Comparison of ENCODE assay signal across 9 cellular contexts in genomic region chr12:96063046-96063445, GRCh38. TPM values are rescaled to one million over a fixed set of nuclear protein-coding genes. Genes with fewer than 3 reads are reported as not detected.
DNase-seq lines count a peak whose midpoint lies in the region; ATAC-seq and TF ChIP-seq lines count a peak whose summit lies in the region.
"Had no signal": no experiment of that assay in that cellular context is flagged by ENCODE, and none has a peak within 500 bp of the region (broad histone marks: within the 10 kb centered on the region; RNA-seq: fewer than 3 reads in every experiment).

No MANE protein-coding gene starts in this region.

- H3K27ac ChIP-seq in 22Rv1, result no peak overlapping the region
- H3K27ac ChIP-seq in CD4-positive, alpha-beta T cell (ENCODE audit: low read depth, low read length), result no peak overlapping the region

- H3K27me3 Mint-ChIP-seq in CD4-positive, alpha-beta T cell, result no peaks in the 10 kb centered on the region
- H3K27me3 Mint-ChIP-seq in chondrocyte (ENCODE audit: low read depth), result no peaks in the 10 kb centered on the region

- no peak for DNase-seq in CD4-positive, alpha-beta T cell
- DNase-seq in NAMALWA (ENCODE audit: low spot score) (peak; percentile 46), chondrocyte (ENCODE audit: low spot score) (no peak), occipital lobe (lab: John Stamatoyannopoulos, UW) (no peak), LoVo (ENCODE audit: low spot score) (no peak)

- H3K27ac Mint-ChIP-seq in CD4-positive, alpha-beta T cell, result no peak overlapping the region
- H3K27ac Mint-ChIP-seq in chondrocyte (ENCODE audit: unreplicated experiment), result no peak overlapping the region

- no peaks in the 10 kb centered on the region for H3K27me3 ChIP-seq in CD4-positive, alpha-beta T cell (ENCODE audit: control insufficient read depth, insufficient read depth, low read length)

- CTCF ChIA-PET in CD4-positive, alpha-beta T cell (lab: Charles Lee), result interaction anchor here (5.7 kb wide), 1 partner anchor 152 kb away, joined by 29 read pairs; no protein-coding TSS in a partner anchor

- peaks cover 27% of the 10 kb centered on the region for H3K4me1 Mint-ChIP-seq in CD4-positive, alpha-beta T cell (ENCODE audit: low read depth)
- H3K4me1 Mint-ChIP-seq in chondrocyte (ENCODE audit: low read depth), result peaks cover 5% of the 10 kb centered on the region
- H3K4me1 Mint-ChIP-seq: brain had no signal

- TF ChIP-seq CTCF in 22Rv1 (IDR thresholded peaks at IDR 0.05) (peak; percentile 19), chondrocyte (IDR thresholded peaks at IDR 0.05) (peak; percentile 69)
- TF ChIP-seq CTCF in CD4-positive, alpha-beta T cell (IDR thresholded peaks at IDR 0.05), result peak; percentile 39

- H3K9me3 Mint-ChIP-seq in CD4-positive, alpha-beta T cell, result no peaks in the 10 kb centered on the region
- H3K9me3 Mint-ChIP-seq in chondrocyte (ENCODE audit: low read depth), result no peaks in the 10 kb centered on the region
- H3K9me3 Mint-ChIP-seq: brain had no signal

- no peak overlapping the region for H3K4me3 Mint-ChIP-seq in CD4-positive, alpha-beta T cell
- H3K4me3 Mint-ChIP-seq in chondrocyte (ENCODE audit: unreplicated experiment), result no peak overlapping the region
- H3K4me3 Mint-ChIP-seq: brain had no signal

- H3K36me3 Mint-ChIP-seq in CD4-positive, alpha-beta T cell (ENCODE audit: low read depth), result no peaks in the 10 kb centered on the region
- H3K36me3 Mint-ChIP-seq in chondrocyte (ENCODE audit: low read depth), result no peaks in the 10 kb centered on the region
- H3K36me3 Mint-ChIP-seq: brain had no signal

- POLR2A ChIA-PET in CD4-positive, alpha-beta T cell (lab: Charles Lee), result no interaction called here

- intact Hi-C loops in CD4-positive, alpha-beta T cell (cut with DNase I, micrococcal nuclease), result loop anchor here (5.0 to 10.0 kb wide), 2 partner anchors 72 to 1244 kb away; no protein-coding TSS in a partner anchor

- H3K9me3 ChIP-seq in CD4-positive, alpha-beta T cell (ENCODE audit: control insufficient read depth, low read length), result no peaks in the 10 kb centered on the region

- peak; percentile 32 for ATAC-seq in CD4-positive, alpha-beta T cell (ENCODE audit: poor library complexity)
- ATAC-seq in GM18870 (IDR thresholded peaks at IDR 0.05; ENCODE audit: unreplicated experiment) (no peak), HG02884 (IDR thresholded peaks at IDR 0.05; ENCODE audit: unreplicated experiment) (no peak)

RNA-seq across cellular contexts. Expression of gene LTA4H, which starts 27.7 kb away (rescaled TPM):
- total RNA-seq in CD4-positive, alpha-beta T cell, result 10 to 100 TPM; 43.0 to 44.0 TPM
- total RNA-seq in chondrocyte (52.7 to 59.7 TPM (median 55.0 TPM) in 3 replicates), occipital lobe (38.5 TPM)

Comparison
In these comparisons a context has a peak if more than half of its experiments do, and no peak if none do; other contexts are left out.
1. CTCF ChIP-seq: peak in every context shown above with its lines; median percentile 69 in chondrocyte; 39 in CD4-positive, alpha-beta T cell; 19 in 22Rv1.